30 cellular contexts compared by ENCODE assay signal in the genomic region with DNA sequence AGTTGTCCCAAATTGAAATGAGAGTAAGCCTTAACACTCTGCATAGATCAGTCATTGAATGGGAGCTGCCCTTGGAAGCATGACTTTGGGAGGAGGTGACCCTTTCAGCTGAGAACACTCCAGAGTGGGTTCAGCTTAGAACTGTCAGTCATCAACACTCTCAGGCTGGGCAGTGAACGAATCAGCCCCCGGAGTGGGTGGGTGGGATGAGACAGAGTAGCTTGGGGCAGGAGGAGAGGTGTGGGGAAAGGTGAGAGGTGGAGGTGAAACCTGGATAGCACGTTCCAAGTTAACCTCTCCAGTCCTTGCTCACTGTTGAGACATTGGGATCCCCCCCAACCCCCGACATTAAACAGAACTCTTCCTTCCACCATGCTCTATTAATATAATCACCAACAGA. TPM values are rescaled to one million over a fixed set of nuclear protein-coding genes. Genes with fewer than 3 reads are reported as not detected.
"Had no signal": no experiment of that assay in that cellular context is flagged by ENCODE, and none has a peak within 500 bp of the region (broad histone marks: within the 10 kb centered on the region; RNA-seq: fewer than 3 reads in every experiment).

No MANE protein-coding gene starts in this region.

- H3K9me3 ChIP-seq: esophagus squamous epithelium, ovary, prostate gland, tibial artery had no signal

- H3K27ac ChIP-seq: epithelial cell of prostate, esophagus squamous epithelium, ovary, prostate gland, skin epidermis, VCaP had no signal

- H3K9me3 Mint-ChIP-seq: activated naive CD4-positive, alpha-beta T cell treated with anti-CD3 and anti-CD28 coated beads, Interleukin-2, amount 10 ng/mL, durations not matched to agents 7 days and 5 days; activated naive CD8-positive, alpha-beta T cell treated with anti-CD3 and anti-CD28 coated beads, Interleukin-2, amount 10 ng/mL, durations not matched to agents 7 days and 5 days; activated T-cell treated with anti-CD3 and anti-CD28 coated beads, Interleukin-2, amount 50 U/mL, for 24 hours; dendritic cell treated with granulocyte-macrophage colony-stimulating factor and Interleukin-4, amounts not matched to agents 40 ng/mL and 50 ng/mL, for 4 days; nephron progenitor cell; stimulated activated memory B cell treated with anti-CD40 and anti-IgM and Interleukin-4, amounts not matched to agents 10 μg/mL and 1 μg/mL and 100 μg/mL, for 72 hours; stimulated activated naive CD8-positive, alpha-beta T cell treated with anti-CD3 and anti-CD28 coated beads, Interleukin-15, amount 100 ng/mL, for 72 hours; T-helper 1 cell treated with Interleukin-12 subunit alpha and Interleukin-12 subunit beta and Interleukin-4 antibody, amounts not matched to agents 30 μg/mL and 1 μg/mL, for 36 hours had no signal

- H3K27me3 ChIP-seq: esophagus squamous epithelium, ovary, tibial artery had no signal

- DNase-seq: activated CD4-positive, alpha-beta T cell treated with anti-CD3 and anti-CD28 coated beads for 4 hours; activated CD4-positive, alpha-beta T cell treated with anti-CD3 and anti-CD28 coated beads, Interleukin-2, amount 50 U/mL, for 4 hours; activated CD8-positive, alpha-beta memory T cell treated with anti-CD3 and anti-CD28 coated beads, Interleukin-2, amount 50 U/mL, for 4 hours; activated gamma-delta T cell; activated naive CD4-positive, alpha-beta T cell treated with anti-CD3 and anti-CD28 coated beads, Interleukin-2, amount 10 ng/mL, durations not matched to agents 7 days and 5 days; activated naive CD8-positive, alpha-beta T cell treated with anti-CD3 and anti-CD28 coated beads, Interleukin-2, amount 10 ng/mL, durations not matched to agents 7 days and 5 days; activated T-cell treated with anti-CD3 and anti-CD28 coated beads, Interleukin-2, amount 50 U/mL, for 24 hours; central memory CD4-positive, alpha-beta T cell; effector CD4-positive, alpha-beta T cell; esophagus squamous epithelium; foreskin melanocyte; left cardiac atrium; left ventricle myocardium superior; nephron progenitor cell; ovary; retina; stimulated activated CD4-positive, alpha-beta T cell treated with anti-CD3 and anti-CD28 coated beads, Interleukin-12 subunit alpha, Interleukin-12 subunit beta, amount 100 ng/mL, for 4 hours; stimulated activated CD4-positive, alpha-beta T cell treated with anti-CD3 and anti-CD28 coated beads, Interleukin-4, amount 100 ng/mL, for 1 hour; stimulated activated naive CD8-positive, alpha-beta T cell treated with anti-CD3 and anti-CD28 coated beads, Interleukin-15, amount 100 ng/mL, for 72 hours; SW 1271; T-helper 9 cell; tibial artery had no signal

- H3K36me3 Mint-ChIP-seq: activated naive CD4-positive, alpha-beta T cell treated with anti-CD3 and anti-CD28 coated beads, Interleukin-2, amount 10 ng/mL, durations not matched to agents 7 days and 5 days; activated naive CD8-positive, alpha-beta T cell treated with anti-CD3 and anti-CD28 coated beads, Interleukin-2, amount 10 ng/mL, durations not matched to agents 7 days and 5 days; stimulated activated memory B cell treated with anti-CD40 and anti-IgM and Interleukin-4, amounts not matched to agents 10 μg/mL and 1 μg/mL and 100 μg/mL, for 72 hours had no signal

- H3K27ac Mint-ChIP-seq: activated naive CD4-positive, alpha-beta T cell treated with anti-CD3 and anti-CD28 coated beads, Interleukin-2, amount 10 ng/mL, durations not matched to agents 7 days and 5 days; activated naive CD8-positive, alpha-beta T cell treated with anti-CD3 and anti-CD28 coated beads, Interleukin-2, amount 10 ng/mL, durations not matched to agents 7 days and 5 days; activated T-cell treated with anti-CD3 and anti-CD28 coated beads, Interleukin-2, amount 50 U/mL, for 24 hours; dendritic cell treated with granulocyte-macrophage colony-stimulating factor and Interleukin-4, amounts not matched to agents 40 ng/mL and 50 ng/mL, for 4 days; nephron progenitor cell; stimulated activated memory B cell treated with anti-CD40 and anti-IgM and Interleukin-4, amounts not matched to agents 10 μg/mL and 1 μg/mL and 100 μg/mL, for 72 hours; stimulated activated naive CD8-positive, alpha-beta T cell treated with anti-CD3 and anti-CD28 coated beads, Interleukin-15, amount 100 ng/mL, for 72 hours; T-helper 1 cell treated with Interleukin-12 subunit alpha and Interleukin-12 subunit beta and Interleukin-4 antibody, amounts not matched to agents 30 μg/mL and 1 μg/mL, for 36 hours had no signal

- H3K4me3 ChIP-seq: esophagus squamous epithelium, ovary, prostate gland, skin epidermis had no signal

- H3K4me3 Mint-ChIP-seq: activated naive CD8-positive, alpha-beta T cell treated with anti-CD3 and anti-CD28 coated beads, Interleukin-2, amount 10 ng/mL, durations not matched to agents 7 days and 5 days; dendritic cell treated with granulocyte-macrophage colony-stimulating factor and Interleukin-4, amounts not matched to agents 40 ng/mL and 50 ng/mL, for 4 days; stimulated activated memory B cell treated with anti-CD40 and anti-IgM and Interleukin-4, amounts not matched to agents 10 μg/mL and 1 μg/mL and 100 μg/mL, for 72 hours; stimulated activated naive CD8-positive, alpha-beta T cell treated with anti-CD3 and anti-CD28 coated beads, Interleukin-15, amount 100 ng/mL, for 72 hours; T-helper 1 cell treated with Interleukin-12 subunit alpha and Interleukin-12 subunit beta and Interleukin-4 antibody, amounts not matched to agents 30 μg/mL and 1 μg/mL, for 36 hours had no signal

- H3K36me3 ChIP-seq: esophagus squamous epithelium, ovary, prostate gland, tibial artery had no signal

- ATAC-seq: left cardiac atrium; left ventricle myocardium superior; sciatic nerve; stimulated activated memory B cell treated with anti-CD40 and anti-IgM and Interleukin-4, amounts not matched to agents 10 μg/mL and 1 μg/mL and 100 μg/mL, for 72 hours; stimulated activated naive CD8-positive, alpha-beta T cell treated with anti-CD3 and anti-CD28 coated beads, Interleukin-15, amount 100 ng/mL, for 72 hours had no signal

- H3K4me1 ChIP-seq: prostate gland had no signal

RNA-seq across cellular contexts. Expression of gene TPD52L1, which starts 55.3 kb away (rescaled TPM):
- total RNA-seq: activated naive CD8-positive, alpha-beta T cell treated with anti-CD3 and anti-CD28 coated beads, Interleukin-2, amount 10 ng/mL, durations not matched to agents 7 days and 5 days had no signal
